Comparison of ENCODE assay signal across 14 cellular contexts in genomic region chr12:69024413-69024812, GRCh38.
A peak's percentile ranks its signal among the peaks of the same experiment; 100 is the strongest.
DNase-seq lines count a peak whose midpoint lies in the region; ATAC-seq and TF ChIP-seq lines count a peak whose summit lies in the region.
"Had no signal": no experiment of that assay in that cellular context is flagged by ENCODE, and none has a peak within 500 bp of the region (broad histone marks: within the 10 kb centered on the region; RNA-seq: fewer than 3 reads in every experiment).

No MANE protein-coding gene starts in this region.

- H3K27me3 ChIP-seq in kidney epithelial cell (ENCODE audit: control insufficient read depth, insufficient read depth, low read length) (no peaks in the 10 kb centered on the region), thyroid gland (no peaks in the 10 kb centered on the region)

- H3K27ac ChIP-seq in thyroid gland, result peak overlapping the region in 1 of 3 donors; percentile 18
- H3K27ac ChIP-seq: 22Rv1 had no signal

- H3K9me3 ChIP-seq in thyroid gland, result no peaks in the 10 kb centered on the region

- no peaks in the 10 kb centered on the region for H3K4me1 ChIP-seq in thyroid gland

- no peak for TF ChIP-seq POLR2A in thyroid gland (IDR thresholded peaks at IDR 0.05)

- no peak for ATAC-seq in GM18909 (IDR thresholded peaks at IDR 0.05; ENCODE audit: poor library complexity, unreplicated experiment)
- ATAC-seq: stimulated activated naive CD8-positive, alpha-beta T cell treated with anti-CD3 and anti-CD28 coated beads, Interleukin-15, Interleukin-2, amounts not matched to agents 100 U/mL and 50 U/mL, for 24 hours had no signal

- no peak overlapping the region for H3K4me3 ChIP-seq in kidney epithelial cell (ENCODE audit: low read depth, low read length)
- no peak overlapping the region for H3K4me3 ChIP-seq in thyroid gland (replicated peaks in 1 of 3)

- H3K36me3 ChIP-seq in kidney epithelial cell (ENCODE audit: control insufficient read depth, insufficient read depth, low read length) (no peaks in the 10 kb centered on the region), thyroid gland (no peaks in the 10 kb centered on the region)

- 21 to 53% methylated on average over 7 of the region's 7 CpGs for WGBS in thyroid gland, 2 donors

- no peak for TF ChIP-seq CTCF in kidney epithelial cell (IDR thresholded peaks at IDR 0.05; ENCODE audit: insufficient read depth, low read length, poor library complexity, severe bottlenecking)
- TF ChIP-seq CTCF in thyroid gland (IDR thresholded peaks at IDR 0.05), result no peak

- intact Hi-C loops in thyroid gland (cut with DNase I), result no loop called here

- peak; percentile 46 for DNase-seq in DMS53 (lab: John Stamatoyannopoulos, UW)
- DNase-seq in DMS53 treated with DMSO at 0.1 percent for 48 hours (lab: John Stamatoyannopoulos, UW; ENCODE audit: unreplicated experiment), result no peak
- peak; percentile 72 for DNase-seq in astrocyte of the hippocampus (ENCODE audit: low read depth, low spot score)
- peak; percentile 98 for DNase-seq in kidney epithelial cell (ENCODE audit: low read depth)
- peak; percentile 61 to 66 for DNase-seq in thyroid gland
- DNase-seq in activated CD4-positive, alpha-beta T cell treated with anti-CD3 and anti-CD28 coated beads for 48 hours, result no peak
- DNase-seq in NCI-H2107 (lab: John Stamatoyannopoulos, UW), result no peak
- DNase-seq: activated T-cell treated with anti-CD3 and anti-CD28 coated beads, Interleukin-2, amount 50 U/mL, for 1 hour; DMS153; Karpas-422; naive B cell; stimulated activated naive CD8-positive, alpha-beta T cell treated with anti-CD3 and anti-CD28 coated beads, Interleukin-15, Interleukin-2, amounts not matched to agents 100 U/mL and 50 U/mL, for 24 hours had no signal

Comparison
In these comparisons a context has a peak if more than half of its experiments do, and no peak if none do; other contexts are left out.
1. DNase-seq: peak in DMS53 (single experiment), astrocyte of the hippocampus (single experiment), kidney epithelial cell (single experiment) and thyroid gland (2 of 2); none in DMS53 treated with DMSO at 0.1 percent for 48 hours (single experiment), activated CD4-positive, alpha-beta T cell treated with anti-CD3 and anti-CD28 coated beads for 48 hours (single experiment) and NCI-H2107 (single experiment).